7 cellular contexts compared by ENCODE assay signal in genomic region chr6:137571854-137572253, GRCh38.
A peak's percentile ranks its signal among the peaks of the same experiment; 100 is the strongest.
DNase-seq lines count a peak whose midpoint lies in the region; ATAC-seq and TF ChIP-seq lines count a peak whose summit lies in the region.

No MANE protein-coding gene starts in this region.

- no peak overlapping the region for H2BK120ac ChIP-seq in mesendoderm (ENCODE audit: low read depth, low read length)

- no peak overlapping the region for H3K18ac ChIP-seq in mesendoderm (ENCODE audit: low read length)

- no peak overlapping the region for H3K4me3 Mint-ChIP-seq in type B pancreatic cell

- ATAC-seq in HG02938 (IDR thresholded peaks at IDR 0.05; ENCODE audit: unreplicated experiment) (peak; percentile 77), HG02970 (IDR thresholded peaks at IDR 0.05; ENCODE audit: low FRiP score, unreplicated experiment) (no peak)

- no peaks in the 10 kb centered on the region for H3K79me2 ChIP-seq in mesendoderm (ENCODE audit: control insufficient read depth, insufficient read depth, low read length)

- no peak overlapping the region for H2AK5ac ChIP-seq in mesendoderm (ENCODE audit: low read length)

- H3K9me3 Mint-ChIP-seq in type B pancreatic cell = no peaks in the 10 kb centered on the region

- H4K8ac ChIP-seq in mesendoderm (ENCODE audit: low read depth, low read length) = no peak overlapping the region

- in situ Hi-C loops in astrocyte of the spinal cord (cut with HindIII; ENCODE audit: low sequenced_read_pairs) = no loop called here

- peak; percentile 70 for TF ChIP-seq CTCF in GM12864 (IDR thresholded peaks at IDR 0.05; ENCODE audit: low read depth, low read length, missing control alignments)
- peak; percentile 75 for TF ChIP-seq CTCF in astrocyte of the spinal cord (IDR thresholded peaks at IDR 0.05; ENCODE audit: low read depth, low read length)
- TF ChIP-seq CTCF in type B pancreatic cell (conservative IDR thresholded peaks at IDR 0.05) = peak; percentile 75

- no peak overlapping the region for H4K5ac ChIP-seq in mesendoderm (ENCODE audit: low read length)

- H3K4me1 ChIP-seq in mesendoderm (ENCODE audit: control insufficient read depth, low read depth, low read length) = no peaks in the 10 kb centered on the region

- H3K23ac ChIP-seq in mesendoderm (ENCODE audit: low read length) = no peak overlapping the region

- no peak overlapping the region for H2BK15ac ChIP-seq in mesendoderm (replicated peaks; ENCODE audit: low read depth)

- H3K27me3 Mint-ChIP-seq in type B pancreatic cell = peaks cover 31% of the 10 kb centered on the region

- H2BK5ac ChIP-seq in mesendoderm (ENCODE audit: low read length) = no peak overlapping the region

- no peak overlapping the region for H3K27ac Mint-ChIP-seq in type B pancreatic cell

- no peaks in the 10 kb centered on the region for H3K27me3 ChIP-seq in mesendoderm (ENCODE audit: insufficient read depth, low read length, poor library complexity)

- H3K79me1 ChIP-seq in mesendoderm (ENCODE audit: low read length) = no peaks in the 10 kb centered on the region

- no peak overlapping the region for H3K9ac ChIP-seq in mesendoderm (ENCODE audit: low read length)

- no peak overlapping the region for H3K4me2 ChIP-seq in mesendoderm (ENCODE audit: low read length)

- H3K4me1 Mint-ChIP-seq in type B pancreatic cell (ENCODE audit: unreplicated experiment) = peaks cover 7% of the 10 kb centered on the region

- DNase-seq in GM12864 (ENCODE audit: low read depth) (peak; percentile 26), SW480 (ENCODE audit: low spot score) (peak; percentile 11), astrocyte of the spinal cord (ENCODE audit: low read depth, low spot score) (peak; percentile 2), mesendoderm (peak; percentile 56), type B pancreatic cell (ENCODE audit: extremely low spot score, unreplicated experiment) (no peak)

- H3K56ac ChIP-seq in mesendoderm (ENCODE audit: low read length) = no peak overlapping the region

- H3K27ac ChIP-seq in mesendoderm (ENCODE audit: low read depth, low read length) = no peak overlapping the region

- H3K4ac ChIP-seq in mesendoderm (ENCODE audit: low read depth, low read length) = no peak overlapping the region

- H3K36me3 ChIP-seq in mesendoderm (ENCODE audit: control insufficient read depth, insufficient read depth, low read length) = no peaks in the 10 kb centered on the region

- H3K4me3 ChIP-seq in GM12864 (ENCODE audit: low read depth, low read length) = no peak overlapping the region
- no peak overlapping the region for H3K4me3 ChIP-seq in astrocyte of the spinal cord (ENCODE audit: low read depth, low read length)
- no peak overlapping the region for H3K4me3 ChIP-seq in mesendoderm (ENCODE audit: low read length)

- no peaks in the 10 kb centered on the region for H3K36me3 Mint-ChIP-seq in type B pancreatic cell
